In genomic region chr20:29497261-29497671, GRCh38 we compare ENCODE assay signal across 9 cellular contexts.
DNase-seq lines count a peak whose midpoint lies in the region; ATAC-seq and TF ChIP-seq lines count a peak whose summit lies in the region.
"Had no signal": no experiment of that assay in that cellular context is flagged by ENCODE, and none has a peak within 500 bp of the region (broad histone marks: within the 10 kb centered on the region; RNA-seq: fewer than 3 reads in every experiment).

No MANE protein-coding gene starts in this region.

- peak overlapping the region; percentile 5 to 41 for H3K4me3 Mint-ChIP-seq in activated T-cell treated with anti-CD3 and anti-CD28 coated beads, Interleukin-2, amount 50 U/mL, for 72 hours
- H3K4me3 Mint-ChIP-seq in Calu3 (ENCODE audit: low read depth, unreplicated experiment) = no peak overlapping the region

- H3K4me3 ChIP-seq in trophoblast cell (ENCODE audit: low read depth, low read length) = no peak overlapping the region

- H4K8ac ChIP-seq in trophoblast cell (ENCODE audit: low read depth, low read length) = no peak overlapping the region

- no peaks in the 10 kb centered on the region for H3K79me1 ChIP-seq in trophoblast cell (ENCODE audit: low read length)

- no peaks in the 10 kb centered on the region for H3K4me1 ChIP-seq in trophoblast cell (ENCODE audit: control insufficient read depth in 1 of 2, insufficient read depth in 2 of 2, low read length in 2 of 2)

- peaks cover 5 to 11% of the 10 kb centered on the region in 2 donors for H3K9me3 Mint-ChIP-seq in activated T-cell treated with anti-CD3 and anti-CD28 coated beads, Interleukin-2, amount 50 U/mL, for 72 hours
- H3K9me3 Mint-ChIP-seq in Calu3 (ENCODE audit: low read depth, unreplicated experiment) = peaks cover 11% of the 10 kb centered on the region

- H3K23ac ChIP-seq in trophoblast cell (ENCODE audit: low read length) = no peak overlapping the region

- ATAC-seq in activated T-cell treated with anti-CD3 and anti-CD28 coated beads, Interleukin-2, amount 50 U/mL, for 72 hours (replicated peaks in 1 of 2) = no peak
- ATAC-seq in HG03342 (IDR thresholded peaks at IDR 0.05; ENCODE audit: unreplicated experiment) = no peak

- H3K18ac ChIP-seq in trophoblast cell (ENCODE audit: low read length) = no peak overlapping the region

- DNase-seq in GM13977 (ENCODE audit: low spot score) (peak; percentile 13), NCI-H1930 (lab: John Stamatoyannopoulos, UW) (peak; percentile 85 to 91), trophoblast cell (peak; percentile 65 to 84), DMS153 treated with DMSO at 0.1 percent for 48 hours (lab: John Stamatoyannopoulos, UW; ENCODE audit: unreplicated experiment) (no peak), Calu3 (no peak), dedifferentiated amniotic fluid mesenchymal stem cell (ENCODE audit: extremely low spot score) (no peak)
- DNase-seq in activated T-cell treated with anti-CD3 and anti-CD28 coated beads, Interleukin-2, amount 50 U/mL, for 72 hours = no peak
- DNase-seq: IMR-90 had no signal

- BruUV-seq in Calu3 (replicated peaks; lab: Mats Ljungman, UMichigan) = no TSS peak

- H2AK5ac ChIP-seq in trophoblast cell (ENCODE audit: low read length) = no peak overlapping the region

- no peaks in the 10 kb centered on the region for H3K27me3 Mint-ChIP-seq in activated T-cell treated with anti-CD3 and anti-CD28 coated beads, Interleukin-2, amount 50 U/mL, for 72 hours (ENCODE audit: low read depth)
- no peaks in the 10 kb centered on the region for H3K27me3 Mint-ChIP-seq in Calu3 (ENCODE audit: unreplicated experiment)

- H3K27ac Mint-ChIP-seq in activated T-cell treated with anti-CD3 and anti-CD28 coated beads, Interleukin-2, amount 50 U/mL, for 72 hours = no peak overlapping the region
- no peak overlapping the region for H3K27ac Mint-ChIP-seq in Calu3 (ENCODE audit: unreplicated experiment)

- CTCF ChIA-PET in Calu3 (lab: Charles Lee) = no interaction called here

- H2BK120ac ChIP-seq in trophoblast cell (ENCODE audit: insufficient read depth, low read length, poor library complexity) = no peak overlapping the region

- in situ Hi-C loops in GM13977 (cut with MboI; ENCODE audit: low pct_unique_long_range_greater_than_20kb, low sequenced_read_pairs, unreplicated experiment) = no loop called here

- H2BK5ac ChIP-seq in trophoblast cell (ENCODE audit: low read depth, low read length, poor library complexity) = no peak overlapping the region

- H3K27me3 ChIP-seq in trophoblast cell (ENCODE audit: insufficient read depth, low read length) = no peaks in the 10 kb centered on the region

- H3K36me3 Mint-ChIP-seq in activated T-cell treated with anti-CD3 and anti-CD28 coated beads, Interleukin-2, amount 50 U/mL, for 72 hours (ENCODE audit: insufficient read depth in 2 of 2) = peaks cover 0 to 1% of the 10 kb centered on the region in 2 donors
- H3K36me3 Mint-ChIP-seq in Calu3 (ENCODE audit: insufficient read depth, unreplicated experiment) = no peaks in the 10 kb centered on the region

- H3K4me1 Mint-ChIP-seq in activated T-cell treated with anti-CD3 and anti-CD28 coated beads, Interleukin-2, amount 50 U/mL, for 72 hours (ENCODE audit: low read depth) = no peaks in the 10 kb centered on the region
- no peaks in the 10 kb centered on the region for H3K4me1 Mint-ChIP-seq in Calu3 (ENCODE audit: low read depth, unreplicated experiment)

- TF ChIP-seq CTCF in GM13977 (IDR thresholded peaks at IDR 0.05; ENCODE audit: extremely low read depth, insufficient read depth, missing control alignments) (no peak), Calu3 (IDR thresholded peaks at IDR 0.05; ENCODE audit: unreplicated experiment) (no peak)

- H3K14ac ChIP-seq in trophoblast cell (ENCODE audit: low read length) = no peak overlapping the region

- no peak overlapping the region for H3K4ac ChIP-seq in trophoblast cell (ENCODE audit: low read depth, low read length)

- no CpG with 5 or more reads among the region's 39 CpGs for WGBS in trophoblast cell (ENCODE audit: extremely low coverage, insufficient coverage, insufficient read length)

- H3K4me2 ChIP-seq in trophoblast cell (ENCODE audit: low read length) = no peak overlapping the region

- H3K9me3 ChIP-seq in trophoblast cell (ENCODE audit: insufficient read depth, low read depth, low read length) = peaks cover 13% of the 10 kb centered on the region

- intact Hi-C loops in Calu3 (cut with micrococcal nuclease; ENCODE audit: unreplicated experiment) = no loop called here

- H3K36me3 ChIP-seq in trophoblast cell (ENCODE audit: control insufficient read depth in 1 of 2, insufficient read depth in 2 of 2, low read length in 2 of 2) = no peaks in the 10 kb centered on the region

- no peak overlapping the region for H2AFZ ChIP-seq in trophoblast cell (ENCODE audit: insufficient read depth, low read length, poor library complexity)

- H3K79me2 ChIP-seq in trophoblast cell (ENCODE audit: control insufficient read depth, insufficient read depth, low read length, poor library complexity) = no peaks in the 10 kb centered on the region

- no peak overlapping the region for H3K27ac ChIP-seq in trophoblast cell (ENCODE audit: low read depth, low read length)

- H4K12ac ChIP-seq in trophoblast cell (ENCODE audit: low read depth, low read length) = no peak overlapping the region

- H4K91ac ChIP-seq in trophoblast cell (ENCODE audit: low read depth, low read length) = no peak overlapping the region

- H2BK12ac ChIP-seq in trophoblast cell (ENCODE audit: low read length) = no peak overlapping the region

- H3K9ac ChIP-seq in trophoblast cell (ENCODE audit: low read length) = no peak overlapping the region

Comparison
In these comparisons a context has a peak if more than half of its experiments do, and no peak if none do; other contexts are left out.
1. DNase-seq: peak in GM13977 (single experiment), NCI-H1930 (2 of 2) and trophoblast cell (2 of 2); none in activated T-cell treated with anti-CD3 and anti-CD28 coated beads, Interleukin-2, amount 50 U/mL, for 72 hours (0 of 2), DMS153 treated with DMSO at 0.1 percent for 48 hours (single experiment), Calu3 (single experiment) and dedifferentiated amniotic fluid mesenchymal stem cell (single experiment).